21 cellular contexts compared by ENCODE assay signal in genomic region chr4:183674153-183674552, GRCh38. TPM values are rescaled to one million over a fixed set of nuclear protein-coding genes. Genes with fewer than 3 reads are reported as not detected.
A peak's percentile ranks its signal among the peaks of the same experiment; 100 is the strongest.
DNase-seq lines count a peak whose midpoint lies in the region; ATAC-seq, FAIRE-seq and TF ChIP-seq lines count a peak whose summit lies in the region.
"Had no signal": no experiment of that assay in that cellular context is flagged by ENCODE, and none has a peak within 500 bp of the region (broad histone marks: within the 10 kb centered on the region; RNA-seq: fewer than 3 reads in every experiment).

No MANE protein-coding gene starts in this region.

- ATAC-seq in CD8-positive, alpha-beta T cell, result no peak
- ATAC-seq in K562 (peak; percentile 53; the same call in 2 of the 3 replicates), GM21619 (IDR thresholded peaks at IDR 0.05; ENCODE audit: unreplicated experiment) (no peak)
- ATAC-seq in activated CD8-positive, alpha-beta memory T cell treated with anti-CD3 and anti-CD28 coated beads, Interleukin-2, amount 10 ng/mL, durations not matched to agents 7 days and 5 days, result no peak
- ATAC-seq: HCT116, T-cell had no signal

- H3K79me2 ChIP-seq in K562 (ENCODE audit: control insufficient read depth, insufficient read depth, low read length), result no peaks in the 10 kb centered on the region

- peaks cover 3% of the 10 kb centered on the region for H3K4me1 Mint-ChIP-seq in CD8-positive, alpha-beta T cell (ENCODE audit: low read depth)
- H3K4me1 Mint-ChIP-seq in activated CD8-positive, alpha-beta memory T cell treated with anti-CD3 and anti-CD28 coated beads, Interleukin-2, amount 10 ng/mL, durations not matched to agents 7 days and 5 days, result peaks cover 2% of the 10 kb centered on the region

- no peaks in the 10 kb centered on the region for H3K9me1 ChIP-seq in K562 (ENCODE audit: control insufficient read depth, insufficient read depth, low read length)

- no peak for TF ChIP-seq RAD21 in Ishikawa (IDR thresholded peaks at IDR 0.05; ENCODE audit: low read depth)
- TF ChIP-seq RAD21 in K562 (CRISPR knock-in tag; conservative IDR thresholded peaks at IDR 0.05 in 1 of 2, IDR thresholded peaks at IDR 0.05 in 1 of 2), result no peak

- no peaks in the 10 kb centered on the region for H3K27me3 Mint-ChIP-seq in CD8-positive, alpha-beta T cell (ENCODE audit: low read depth)
- H3K27me3 Mint-ChIP-seq in activated CD8-positive, alpha-beta memory T cell treated with anti-CD3 and anti-CD28 coated beads, Interleukin-2, amount 10 ng/mL, durations not matched to agents 7 days and 5 days, result no peaks in the 10 kb centered on the region
- H3K27me3 Mint-ChIP-seq: CD4-positive, alpha-beta T cell; T-cell had no signal

- H3K4me3 Mint-ChIP-seq in CD8-positive, alpha-beta T cell, result no peak overlapping the region
- H3K4me3 Mint-ChIP-seq in activated CD8-positive, alpha-beta memory T cell treated with anti-CD3 and anti-CD28 coated beads, Interleukin-2, amount 10 ng/mL, durations not matched to agents 7 days and 5 days, result no peak overlapping the region
- H3K4me3 Mint-ChIP-seq: CD4-positive, alpha-beta T cell; T-cell had no signal

- H3K4me3 ChIP-seq in CD8-positive, alpha-beta T cell (ENCODE audit: low read depth, low read length), result no peak overlapping the region
- no peak overlapping the region for H3K4me3 ChIP-seq in K562
- H3K4me3 ChIP-seq: SJSA1 had no signal

- no peak overlapping the region for H3K27ac Mint-ChIP-seq in CD8-positive, alpha-beta T cell
- no peak overlapping the region for H3K27ac Mint-ChIP-seq in activated CD8-positive, alpha-beta memory T cell treated with anti-CD3 and anti-CD28 coated beads, Interleukin-2, amount 10 ng/mL, durations not matched to agents 7 days and 5 days
- H3K27ac Mint-ChIP-seq: CD4-positive, alpha-beta T cell; T-cell had no signal

- H3K4me1 ChIP-seq in CD8-positive, alpha-beta T cell (ENCODE audit: insufficient read depth, low read length), result no peaks in the 10 kb centered on the region
- H3K4me1 ChIP-seq in K562 (replicated peaks in 1 of 2; ENCODE audit: control insufficient read depth in 2 of 2, insufficient read depth in 2 of 2, low read length in 2 of 2), result no peaks in the 10 kb centered on the region
- H3K4me1 ChIP-seq: SJSA1 had no signal

- no peak for TF ChIP-seq CTCF in CD8-positive, alpha-beta T cell (IDR thresholded peaks at IDR 0.05)
- no peak for TF ChIP-seq CTCF in K562 (IDR thresholded peaks at IDR 0.05 in 2 of 3, conservative IDR thresholded peaks at IDR 0.05 in 1 of 3; ENCODE audit: insufficient read depth in 2 of 3, low read depth in 1 of 3, low read length in 3 of 3)

- intact Hi-C loops in CD8-positive, alpha-beta T cell (cut with DNase I, micrococcal nuclease), result no loop called here
- intact Hi-C loops in K562 (cut with micrococcal nuclease), result no loop called here

- BruUV-seq in K562 (replicated peaks; lab: Mats Ljungman, UMichigan), result no TSS peak

- no peaks in the 10 kb centered on the region for H3K27me3 ChIP-seq in CD8-positive, alpha-beta T cell (ENCODE audit: insufficient read depth, low read length)
- H3K27me3 ChIP-seq in K562 (ENCODE audit: control insufficient read depth in 2 of 2, insufficient read depth in 2 of 2, low read length in 2 of 2), result no peaks in the 10 kb centered on the region
- H3K27me3 ChIP-seq: SJSA1 had no signal

- peaks cover 7% of the 10 kb centered on the region for H3K36me3 ChIP-seq in CD8-positive, alpha-beta T cell (ENCODE audit: insufficient read depth, low read length)
- H3K36me3 ChIP-seq in K562 (ENCODE audit: control insufficient read depth, insufficient read depth, low read length), result peaks cover 49% of the 10 kb centered on the region; the same call in 2 of the 3 replicates

- TF ChIP-seq EP300 in Ishikawa (IDR thresholded peaks at IDR 0.05; ENCODE audit: borderline replicate concordance) (no peak), K562 (IDR thresholded peaks at IDR 0.05; ENCODE audit: low read length) (no peak)

- DNase-seq in CD8-positive, alpha-beta T cell, result no peak
- DNase-seq in NOMO-1 treated with DMSO at 0.1 percent for 48 hours (lab: John Stamatoyannopoulos, UW; ENCODE audit: unreplicated experiment), result peak; percentile 50
- DNase-seq in K562 (ENCODE audit: extremely low read depth in 1 of 4, low spot score in 3 of 4), result no peak
- no peak for DNase-seq in RKO (ENCODE audit: low spot score)
- no peak for DNase-seq in activated CD8-positive, alpha-beta memory T cell treated with anti-CD3 and anti-CD28 coated beads, Interleukin-2, amount 10 ng/mL, durations not matched to agents 7 days and 5 days
- DNase-seq in ecto neural progenitor cell (ENCODE audit: low spot score), result no peak
- DNase-seq: ACHN; CD4-positive, alpha-beta T cell; DMS79; NCI-H1092; NCI-H146; NCI-H2081 treated with DMSO at 0.1 percent for 48 hours; NCI-H510A; NCI-H82; RPMI8226; T-cell; T-helper 9 cell had no signal

- in situ Hi-C loops in K562 (cut with MboI), result loop anchor here (5.0 kb wide), 1 partner anchor 73 kb away; no protein-coding TSS in a partner anchor

- H4K20me1 ChIP-seq in K562 (replicated peaks; ENCODE audit: control insufficient read depth, insufficient read depth, low read length), result no peaks in the 10 kb centered on the region

- CTCF ChIA-PET in CD8-positive, alpha-beta T cell (lab: Charles Lee), result no interaction called here
- CTCF ChIA-PET in K562 (lab: Yijun Ruan, JAX; ENCODE audit: low intra/inter-chr PET ratio), result no interaction called here
- CTCF ChIA-PET in activated CD8-positive, alpha-beta memory T cell treated with anti-CD3 and anti-CD28 coated beads, Interleukin-2, amount 10 ng/mL, durations not matched to agents 7 days and 5 days (lab: Charles Lee), result no interaction called here

- no peak overlapping the region for H3K4me2 ChIP-seq in K562 (ENCODE audit: insufficient read depth, low read length)

- peak overlapping the region; percentile 15 for H3K27ac ChIP-seq in CD8-positive, alpha-beta T cell (ENCODE audit: low read depth, low read length)
- no peak overlapping the region for H3K27ac ChIP-seq in K562 (ENCODE audit: extremely low read depth, low read depth, low read length)
- H3K27ac ChIP-seq: SJSA1 had no signal

- H3K9me3 ChIP-seq in CD8-positive, alpha-beta T cell (ENCODE audit: low read length), result no peaks in the 10 kb centered on the region
- H3K9me3 ChIP-seq in K562 (replicated peaks; ENCODE audit: control insufficient read depth, insufficient read depth, low read depth, low read length), result no peaks in the 10 kb centered on the region
- H3K9me3 ChIP-seq: SJSA1 had no signal

- H3K9ac ChIP-seq in K562 (ENCODE audit: insufficient read depth in 1 of 2, low read depth in 2 of 2, low read length in 2 of 2), result no peak overlapping the region

- peaks cover 72% of the 10 kb centered on the region for H3K36me3 Mint-ChIP-seq in CD8-positive, alpha-beta T cell
- peaks cover 31% of the 10 kb centered on the region for H3K36me3 Mint-ChIP-seq in activated CD8-positive, alpha-beta memory T cell treated with anti-CD3 and anti-CD28 coated beads, Interleukin-2, amount 10 ng/mL, durations not matched to agents 7 days and 5 days

- POLR2A ChIA-PET in CD8-positive, alpha-beta T cell (lab: Charles Lee), result interaction anchor here (0.7 kb wide), 1 partner anchor 231 kb away, joined by 3 read pairs; no protein-coding TSS in a partner anchor
- POLR2A ChIA-PET in K562 (lab: Yijun Ruan, JAX), result no interaction called here

- no peak for FAIRE-seq in K562 (lab: Jason Lieb, UNC)

- 94% methylated on average over 2 of the region's 3 CpGs for WGBS in K562 (ENCODE audit: insufficient coverage, low coverage, missing lambda C conversion rate)

- H3K9me3 Mint-ChIP-seq in CD8-positive, alpha-beta T cell, result no peaks in the 10 kb centered on the region
- no peaks in the 10 kb centered on the region for H3K9me3 Mint-ChIP-seq in activated CD8-positive, alpha-beta memory T cell treated with anti-CD3 and anti-CD28 coated beads, Interleukin-2, amount 10 ng/mL, durations not matched to agents 7 days and 5 days (ENCODE audit: low read depth)
- H3K9me3 Mint-ChIP-seq: CD4-positive, alpha-beta T cell; T-cell had no signal

- no peak for TF ChIP-seq POLR2A in K562 (conservative IDR thresholded peaks at IDR 0.05)

- no peak overlapping the region for H2AFZ ChIP-seq in K562 (ENCODE audit: low read depth, low read length)

RNA-seq across cellular contexts. Expression of gene TRAPPC11, which starts 15.1 kb away (rescaled TPM):
- total RNA-seq in CD8-positive, alpha-beta T cell, result 10 to 100 TPM; 14.7 to 22.1 TPM
- 57.2 and 107 TPM in 2 replicates for total RNA-seq in K562 (2011; cell fraction: chromatin; rRNA removed; ENCODE audit: low replicate concordance)
- 14.2 and 17.8 TPM in 2 replicates for total RNA-seq in K562 (2011; cell fraction: nucleolus; rRNA removed)
- 38.7 and 42.7 TPM in 2 replicates for total RNA-seq in K562 (2011; cell fraction: nucleoplasm; rRNA removed)
- total RNA-seq in K562 (2014; rRNA removed) (24.7 and 31.8 TPM in 2 replicates), K562 (2014; rRNA removed; fragmentation: Illumina TruSeq; extraction: Trizol) (31.8 and 34.9 TPM in 2 replicates), K562 (2015; rRNA removed; fragmentation: Illumina TruSeq; extraction: Trizol) (26.9 and 30.6 TPM in 2 replicates), K562 (2021) (26.5 and 28.7 TPM in 2 replicates)
- polyA plus RNA-seq in K562 (2011; rRNA removed) (48.2 and 49.0 TPM in 2 replicates), K562 (2014; fragmentation: Illumina TruSeq; extraction: Trizol) (32.6 and 46.3 TPM in 2 replicates), K562 (2014; fragmentation: Nextera tagmentation; extraction: Ambion mirVana) (10 to 100 TPM; 11.6 to 12.0 TPM), K562 (2014; rRNA removed) (23.6 and 24.3 TPM in 2 replicates)
- polyA plus RNA-seq in K562 (2011; cell fraction: cytosol; rRNA removed), result 13.4 and 25.4 TPM in 2 replicates
- 27.4 and 42.9 TPM in 2 replicates for polyA plus RNA-seq in K562 (2011; cell fraction: nucleus; rRNA removed)
- 15.8 and 22.6 TPM in 2 replicates for polyA plus RNA-seq in K562 (2012)
- 76.8 and 101 TPM in 2 replicates for polyA minus RNA-seq in K562 (2011; rRNA and poly(A)+ RNA removed)
- polyA minus RNA-seq in K562 (2011; cell fraction: cytosol; rRNA and poly(A)+ RNA removed), result 24.9 and 25.6 TPM in 2 replicates
- 20.9 and 43.7 TPM in 2 replicates for polyA minus RNA-seq in K562 (2011; cell fraction: nucleus; rRNA and poly(A)+ RNA removed)
- total RNA-seq in activated CD8-positive, alpha-beta memory T cell treated with anti-CD3 and anti-CD28 coated beads, Interleukin-2, amount 10 ng/mL, durations not matched to agents 7 days and 5 days, result 10 to 100 TPM; 30.3 to 34.6 TPM

RNA-seq across cellular contexts. Expression of gene RWDD4, which starts 15.2 kb away (rescaled TPM):
- 10 to 100 TPM in 1 of 2 experiments, 1 to 10 TPM in 1; 9.0 to 12.1 TPM for total RNA-seq in CD8-positive, alpha-beta T cell
- 5.8 and 14.6 TPM in 2 replicates for total RNA-seq in K562 (2011; cell fraction: chromatin; rRNA removed; ENCODE audit: low replicate concordance)
- 7.0 and 7.3 TPM in 2 replicates for total RNA-seq in K562 (2011; cell fraction: nucleolus; rRNA removed)
- 9.4 and 11.3 TPM in 2 replicates for total RNA-seq in K562 (2011; cell fraction: nucleoplasm; rRNA removed)
- total RNA-seq in K562 (2014; rRNA removed), result 23.3 and 31.4 TPM in 2 replicates
- total RNA-seq in K562 (2014; rRNA removed; fragmentation: Illumina TruSeq; extraction: Trizol), result 28.2 and 30.4 TPM in 2 replicates
- 27.0 and 32.5 TPM in 2 replicates for total RNA-seq in K562 (2015; rRNA removed; fragmentation: Illumina TruSeq; extraction: Trizol)
- total RNA-seq in K562 (2021), result 24.2 and 26.0 TPM in 2 replicates
- 19.3 and 23.0 TPM in 2 replicates for polyA plus RNA-seq in K562 (2011; rRNA removed)
- 5.3 and 6.2 TPM in 2 replicates for polyA plus RNA-seq in K562 (2011; cell fraction: cytosol; rRNA removed)
- 6.1 and 6.2 TPM in 2 replicates for polyA plus RNA-seq in K562 (2011; cell fraction: nucleus; rRNA removed)
- 15.1 and 17.8 TPM in 2 replicates for polyA plus RNA-seq in K562 (2012)
- 23.8 and 29.4 TPM in 2 replicates for polyA plus RNA-seq in K562 (2014; fragmentation: Illumina TruSeq; extraction: Trizol)
- polyA plus RNA-seq in K562 (2014; fragmentation: Nextera tagmentation; extraction: Ambion mirVana), result 10 to 100 TPM in 1 of 2 experiments, 1 to 10 TPM in 1; 8.4 to 11.7 TPM
- polyA plus RNA-seq in K562 (2014; rRNA removed), result 24.2 and 27.8 TPM in 2 replicates
- 9.3 and 10.0 TPM in 2 replicates for polyA minus RNA-seq in K562 (2011; rRNA and poly(A)+ RNA removed)
- 5.5 and 7.9 TPM in 2 replicates for polyA minus RNA-seq in K562 (2011; cell fraction: cytosol; rRNA and poly(A)+ RNA removed)
- 7.4 and 8.2 TPM in 2 replicates for polyA minus RNA-seq in K562 (2011; cell fraction: nucleus; rRNA and poly(A)+ RNA removed)
- 10 to 100 TPM; 17.8 to 18.6 TPM for total RNA-seq in activated CD8-positive, alpha-beta memory T cell treated with anti-CD3 and anti-CD28 coated beads, Interleukin-2, amount 10 ng/mL, durations not matched to agents 7 days and 5 days
